ENCODE assay signal across 8 cellular contexts in the genomic region with DNA sequence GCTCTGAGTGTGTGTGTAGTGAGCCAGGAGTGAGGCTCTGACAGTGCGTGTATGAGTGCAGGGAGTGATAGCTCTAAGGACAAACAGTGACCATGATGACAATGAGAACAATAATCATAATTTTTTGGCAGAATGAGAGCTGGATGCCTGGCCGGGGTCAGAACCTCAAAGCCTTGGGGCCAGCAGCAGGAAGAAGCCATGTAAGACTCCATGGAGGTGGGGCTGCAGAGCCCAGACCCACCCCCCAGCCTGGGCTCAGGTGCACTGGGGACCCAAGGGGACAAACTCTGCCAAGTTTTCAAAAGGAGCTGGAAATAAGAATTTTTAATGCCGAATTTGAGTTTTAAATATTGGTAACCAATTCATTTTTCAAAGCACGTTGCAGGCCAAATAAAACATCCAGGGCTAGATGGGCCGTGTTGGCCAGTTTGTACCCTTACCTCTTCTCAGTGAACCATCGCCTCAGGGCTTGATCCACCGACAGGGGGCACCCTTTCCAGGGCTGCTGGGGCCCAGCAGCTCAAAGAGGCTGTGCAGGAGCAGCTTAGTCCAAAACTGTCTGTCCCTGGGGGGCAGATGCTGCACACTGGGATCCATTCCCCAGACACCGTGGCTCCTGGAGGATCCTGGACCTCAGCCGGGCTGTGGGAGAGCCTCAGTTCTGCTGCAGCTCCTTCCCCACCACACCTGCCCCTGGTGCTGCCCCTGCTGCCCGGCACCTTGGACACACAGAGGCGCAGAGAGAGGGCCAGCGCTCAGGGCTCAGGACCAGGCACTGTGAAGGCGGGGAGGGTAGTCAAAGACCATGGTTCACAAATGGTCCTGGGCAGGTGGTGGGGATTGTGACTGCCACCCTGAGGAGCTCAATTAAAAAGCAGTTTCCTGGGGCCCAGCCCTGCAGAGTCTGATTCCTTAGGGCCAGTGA.
DNase-seq lines count a peak whose midpoint lies in the region; ATAC-seq and TF ChIP-seq lines count a peak whose summit lies in the region.

No MANE protein-coding gene starts in this region.

- no peaks in the 10 kb centered on the region for H3K9me3 ChIP-seq in Karpas-422 (ENCODE audit: low read length)
- H3K9me3 ChIP-seq in psoas muscle = no peaks in the 10 kb centered on the region
- no peaks in the 10 kb centered on the region for H3K9me3 ChIP-seq in CD4-positive, alpha-beta T cell (ENCODE audit: control insufficient read depth, low read length)

- peak; percentile 52 for TF ChIP-seq CTCF in cardiac fibroblast (IDR thresholded peaks at IDR 0.05; ENCODE audit: low read depth, low read length)
- TF ChIP-seq CTCF in psoas muscle (IDR thresholded peaks at IDR 0.05) = peak; percentile 26
- TF ChIP-seq CTCF in CD4-positive, alpha-beta T cell (IDR thresholded peaks at IDR 0.05) = no peak

- no peaks in the 10 kb centered on the region for H4K20me1 ChIP-seq in Karpas-422 (ENCODE audit: insufficient read depth, low read depth, low read length)

- H3K4me3 ChIP-seq in Karpas-422 (ENCODE audit: low read length) (no peak overlapping the region), cardiac fibroblast (replicated peaks in 1 of 2; ENCODE audit: low read depth in 2 of 2, low read length in 2 of 2) (no peak overlapping the region), psoas muscle (no peak overlapping the region)

- peak; percentile 71 for DNase-seq in activated CD4-positive, alpha-beta T cell treated with anti-CD3 and anti-CD28 coated beads, Interleukin-2, amount 10 ng/mL, durations not matched to agents 24 days and 14 days
- DNase-seq in activated CD4-positive, alpha-beta T cell treated with anti-CD3 and anti-CD28 coated beads, Interleukin-2, amount 50 U/mL, for 4 hours = no peak
- DNase-seq in Karpas-422 (peak; percentile 64), cardiac fibroblast (ENCODE audit: low read depth in 2 of 2) (peak in 1 of 2 donors; percentile 12), psoas muscle (no peak), LoVo (ENCODE audit: low spot score) (no peak)
- DNase-seq in CD4-positive, alpha-beta T cell = no peak

- WGBS in psoas muscle, 3 donors = 48 to 57% (median 50%) methylated on average over 13 of the region's 13 CpGs

- ATAC-seq in psoas muscle (no peak), GM19467 (IDR thresholded peaks at IDR 0.05; ENCODE audit: unreplicated experiment) (no peak)
- ATAC-seq in CD4-positive, alpha-beta T cell (ENCODE audit: poor library complexity) = no peak

- H3K9me2 ChIP-seq in Karpas-422 (replicated peaks; ENCODE audit: insufficient read depth, low read length) = no peaks in the 10 kb centered on the region

- no peaks in the 10 kb centered on the region for H3K79me2 ChIP-seq in Karpas-422 (ENCODE audit: low read length)

- intact Hi-C loops in activated CD4-positive, alpha-beta T cell treated with anti-CD3 and anti-CD28 coated beads, Interleukin-2, amount 10 ng/mL, durations not matched to agents 24 days and 14 days (cut with micrococcal nuclease) = no loop called here
- intact Hi-C loops in psoas muscle (cut with DNase I) = no loop called here
- intact Hi-C loops in CD4-positive, alpha-beta T cell (cut with DNase I, micrococcal nuclease) = no loop called here

- POLR2A ChIA-PET in CD4-positive, alpha-beta T cell (lab: Charles Lee) = no interaction called here

- no peak overlapping the region for H3K27ac Mint-ChIP-seq in activated CD4-positive, alpha-beta T cell treated with anti-CD3 and anti-CD28 coated beads, Interleukin-2, amount 10 ng/mL, durations not matched to agents 24 days and 14 days
- H3K27ac Mint-ChIP-seq in CD4-positive, alpha-beta T cell = no peak overlapping the region

- no peak overlapping the region for H3K27ac ChIP-seq in Karpas-422 (ENCODE audit: low read length)
- H3K27ac ChIP-seq in psoas muscle = no peak overlapping the region
- no peak overlapping the region for H3K27ac ChIP-seq in CD4-positive, alpha-beta T cell (ENCODE audit: low read depth, low read length)

- H3K4me3 Mint-ChIP-seq in activated CD4-positive, alpha-beta T cell treated with anti-CD3 and anti-CD28 coated beads, Interleukin-2, amount 10 ng/mL, durations not matched to agents 24 days and 14 days = no peak overlapping the region
- no peak overlapping the region for H3K4me3 Mint-ChIP-seq in CD4-positive, alpha-beta T cell

- H3K36me3 Mint-ChIP-seq in activated CD4-positive, alpha-beta T cell treated with anti-CD3 and anti-CD28 coated beads, Interleukin-2, amount 10 ng/mL, durations not matched to agents 24 days and 14 days (ENCODE audit: low read depth) = no peaks in the 10 kb centered on the region
- no peaks in the 10 kb centered on the region for H3K36me3 Mint-ChIP-seq in CD4-positive, alpha-beta T cell (ENCODE audit: low read depth)

- no peaks in the 10 kb centered on the region for H3K4me1 Mint-ChIP-seq in activated CD4-positive, alpha-beta T cell treated with anti-CD3 and anti-CD28 coated beads, Interleukin-2, amount 10 ng/mL, durations not matched to agents 24 days and 14 days
- H3K4me1 Mint-ChIP-seq in CD4-positive, alpha-beta T cell (ENCODE audit: low read depth) = no peaks in the 10 kb centered on the region

- no peaks in the 10 kb centered on the region for H3K4me1 ChIP-seq in Karpas-422 (ENCODE audit: low read length)
- H3K4me1 ChIP-seq in psoas muscle = no peaks in the 10 kb centered on the region

- H2AFZ ChIP-seq in Karpas-422 (ENCODE audit: low read length) = no peak overlapping the region

- no peak overlapping the region for H3K4me2 ChIP-seq in Karpas-422 (ENCODE audit: low read depth, low read length, poor library complexity, severe bottlenecking)

- no peak overlapping the region for H3K9ac ChIP-seq in Karpas-422 (ENCODE audit: low read length)

- H3K27me3 Mint-ChIP-seq in activated CD4-positive, alpha-beta T cell treated with anti-CD3 and anti-CD28 coated beads, Interleukin-2, amount 10 ng/mL, durations not matched to agents 24 days and 14 days = no peaks in the 10 kb centered on the region
- H3K27me3 Mint-ChIP-seq in CD4-positive, alpha-beta T cell = peaks cover 11% of the 10 kb centered on the region

- no peaks in the 10 kb centered on the region for H3K9me3 Mint-ChIP-seq in activated CD4-positive, alpha-beta T cell treated with anti-CD3 and anti-CD28 coated beads, Interleukin-2, amount 10 ng/mL, durations not matched to agents 24 days and 14 days
- H3K9me3 Mint-ChIP-seq in CD4-positive, alpha-beta T cell = no peaks in the 10 kb centered on the region

- CTCF ChIA-PET in CD4-positive, alpha-beta T cell (lab: Charles Lee) = no interaction called here

- H3K27me3 ChIP-seq in Karpas-422 (ENCODE audit: low read length) = no peaks in the 10 kb centered on the region
- H3K27me3 ChIP-seq in psoas muscle (ENCODE audit: insufficient read depth in 3 of 3, low read length in 2 of 3) = peaks cover 0 to 9% (median 2%) of the 10 kb centered on the region in 3 donors
- no peaks in the 10 kb centered on the region for H3K27me3 ChIP-seq in CD4-positive, alpha-beta T cell (ENCODE audit: control insufficient read depth, insufficient read depth, low read length)

- H3K36me3 ChIP-seq in Karpas-422 (ENCODE audit: insufficient read depth, low read length) (no peaks in the 10 kb centered on the region), psoas muscle (ENCODE audit: insufficient read depth in 1 of 2, low read depth in 1 of 2) (no peaks in the 10 kb centered on the region)

Comparison
In these comparisons a context has a peak if more than half of its experiments do, and no peak if none do; other contexts are left out.
1. DNase-seq: peak in activated CD4-positive, alpha-beta T cell treated with anti-CD3 and anti-CD28 coated beads, Interleukin-2, amount 10 ng/mL, durations not matched to agents 24 days and 14 days (single experiment) and Karpas-422 (single experiment); none in activated CD4-positive, alpha-beta T cell treated with anti-CD3 and anti-CD28 coated beads, Interleukin-2, amount 50 U/mL, for 4 hours (0 of 2), psoas muscle (0 of 2), CD4-positive, alpha-beta T cell (0 of 10) and LoVo (single experiment).